In genomic region chr3:42169579-42169978, GRCh38 we compare ENCODE assay signal across 26 cellular contexts.
DNase-seq lines count a peak whose midpoint lies in the region; ATAC-seq and TF ChIP-seq lines count a peak whose summit lies in the region.
"Had no signal": no experiment of that assay in that cellular context is flagged by ENCODE, and none has a peak within 500 bp of the region (broad histone marks: within the 10 kb centered on the region; RNA-seq: fewer than 3 reads in every experiment).

No MANE protein-coding gene starts in this region.

- H4K20me1 ChIP-seq in mammary epithelial cell (ENCODE audit: insufficient read depth, low read length) = peaks cover 3% of the 10 kb centered on the region
- peaks cover 93% of the 10 kb centered on the region for H4K20me1 ChIP-seq in OCI-LY3 (ENCODE audit: insufficient read depth, low read length)

- H3K79me2 ChIP-seq in mammary epithelial cell (ENCODE audit: insufficient read depth, low read length) (peaks cover 90% of the 10 kb centered on the region), OCI-LY3 (ENCODE audit: low read length) (peaks cover 91% of the 10 kb centered on the region)

- ATAC-seq in stimulated activated naive B cell treated with anti-CD40 and anti-IgM and Interleukin-4, amounts not matched to agents 10 μg/mL and 1 μg/mL and 100 μg/mL, for 72 hours (replicated peaks) = peak in 1 of 2 donors; percentile 30
- ATAC-seq in upper lobe of right lung (no peak), GM18907 (IDR thresholded peaks at IDR 0.05; ENCODE audit: unreplicated experiment) (no peak)
- ATAC-seq: body of pancreas, SK-N-SH treated with all-trans-retinoic acid at 6 μM for 48 hours had no signal

- no CpG with 5 or more reads among the region's 2 CpGs for WGBS in mammary epithelial cell (ENCODE audit: low coverage, missing lambda C conversion rate)

- TF ChIP-seq CTCF in breast epithelium (IDR thresholded peaks at IDR 0.05) (no peak), mammary epithelial cell (conservative IDR thresholded peaks at IDR 0.05 in 1 of 2, IDR thresholded peaks at IDR 0.05 in 1 of 2; ENCODE audit: extremely low read depth in 1 of 2, insufficient read depth in 1 of 2, low read depth in 1 of 2, low read length in 2 of 2) (no peak), OCI-LY3 (IDR thresholded peaks at IDR 0.05; ENCODE audit: low read depth, low read length) (no peak), glutamatergic neuron (IDR thresholded peaks at IDR 0.05; ENCODE audit: partially characterized antibody, unreplicated experiment) (no peak), upper lobe of right lung (IDR thresholded peaks at IDR 0.05) (no peak)

- H3K4me1 ChIP-seq in breast epithelium = peaks cover 0 to 1% of the 10 kb centered on the region in 2 donors
- no peaks in the 10 kb centered on the region for H3K4me1 ChIP-seq in mammary epithelial cell (ENCODE audit: insufficient read depth, low read length)
- H3K4me1 ChIP-seq in OCI-LY3 (ENCODE audit: low read length) = peaks cover 10% of the 10 kb centered on the region
- H3K4me1 ChIP-seq in upper lobe of right lung = peaks cover 19% of the 10 kb centered on the region

- CTCF ChIA-PET in mammary epithelial cell (lab: Charles Lee; ENCODE audit: low non-redundant PET) = no interaction called here

- H3K4me3 Mint-ChIP-seq in glutamatergic neuron (ENCODE audit: unreplicated experiment) = no peak overlapping the region
- peak overlapping the region in 1 of 2 donors; percentile 44 for H3K4me3 Mint-ChIP-seq in stimulated activated naive B cell treated with anti-CD40 and anti-IgM and Interleukin-4, amounts not matched to agents 10 μg/mL and 1 μg/mL and 100 μg/mL, for 72 hours
- H3K4me3 Mint-ChIP-seq: neural crest cell; T-helper 2 cell treated with Interferon-gamma antibody and Interleukin-4, amounts not matched to agents 5 μg/mL and 100 μg/mL, for 36 hours had no signal

- H3K9me3 ChIP-seq in breast epithelium (no peaks in the 10 kb centered on the region), mammary epithelial cell (replicated peaks; ENCODE audit: insufficient read depth, low read length) (no peaks in the 10 kb centered on the region), OCI-LY3 (ENCODE audit: insufficient read depth, low read length) (no peaks in the 10 kb centered on the region), upper lobe of right lung (no peaks in the 10 kb centered on the region)
- H3K9me3 ChIP-seq: body of pancreas, colonic mucosa, esophagus squamous epithelium had no signal

- peaks cover 18% of the 10 kb centered on the region for H3K27me3 Mint-ChIP-seq in glutamatergic neuron (ENCODE audit: unreplicated experiment)
- H3K27me3 Mint-ChIP-seq in stimulated activated naive B cell treated with anti-CD40 and anti-IgM and Interleukin-4, amounts not matched to agents 10 μg/mL and 1 μg/mL and 100 μg/mL, for 72 hours = no peaks in the 10 kb centered on the region

- BruUV-seq in mammary epithelial cell (replicated peaks; lab: Mats Ljungman, UMichigan) = no TSS peak

- in situ Hi-C loops in mammary epithelial cell (cut with MboI; ENCODE audit: low sequenced_read_pairs in 2 of 2) = no loop called here

- no peaks in the 10 kb centered on the region for H3K36me3 ChIP-seq in breast epithelium
- no peaks in the 10 kb centered on the region for H3K36me3 ChIP-seq in mammary epithelial cell (ENCODE audit: insufficient read depth, low read length)
- H3K36me3 ChIP-seq in OCI-LY3 (replicated peaks; ENCODE audit: low read depth, low read length) = peaks cover 9% of the 10 kb centered on the region
- no peaks in the 10 kb centered on the region for H3K36me3 ChIP-seq in upper lobe of right lung
- H3K36me3 ChIP-seq: colonic mucosa, esophagus squamous epithelium had no signal

- H3K27me3 ChIP-seq in breast epithelium (no peaks in the 10 kb centered on the region), mammary epithelial cell (ENCODE audit: insufficient read depth, low read length) (no peaks in the 10 kb centered on the region), OCI-LY3 (ENCODE audit: low read depth, low read length) (no peaks in the 10 kb centered on the region), upper lobe of right lung (no peaks in the 10 kb centered on the region)
- H3K27me3 ChIP-seq: body of pancreas, colonic mucosa, esophagus squamous epithelium had no signal

- intact Hi-C loops in breast epithelium (cut with DNase I; ENCODE audit: low total_unique reads) = no loop called here
- intact Hi-C loops in mammary epithelial cell (cut with micrococcal nuclease) = no loop called here
- intact Hi-C loops in upper lobe of right lung (cut with DNase I) = no loop called here

- H2AFZ ChIP-seq in mammary epithelial cell (ENCODE audit: low read depth, low read length) = no peak overlapping the region
- H2AFZ ChIP-seq in OCI-LY3 (ENCODE audit: low read depth, low read length) = no peak overlapping the region

- DNase-seq in breast epithelium (ENCODE audit: low spot score in 2 of 2) (no peak), mammary epithelial cell (no peak), glutamatergic neuron (no peak), upper lobe of right lung (no peak)
- no peak for DNase-seq in stimulated activated naive B cell treated with anti-CD40 and anti-IgM and Interleukin-4, amounts not matched to agents 10 μg/mL and 1 μg/mL and 100 μg/mL, for 72 hours
- DNase-seq in activated CD4-positive, alpha-beta T cell treated with anti-CD3 and anti-CD28 coated beads for 4 hours = no peak
- DNase-seq: activated CD4-positive, alpha-beta T cell treated with anti-CD3 and anti-CD28 coated beads, Interleukin-2, amount 50 U/mL, for 1 hour; activated CD8-positive, alpha-beta memory T cell treated with anti-CD3 and anti-CD28 coated beads, Interleukin-2, amount 50 U/mL, for 48 hours; body of pancreas; C1 segment of cervical spinal cord; colonic mucosa; esophagus squamous epithelium; IMR-90; NCI-H1105 treated with DMSO at 0.1 percent for 48 hours; NCI-H2029; NCI-H82; OCI-M1; posterior cingulate gyrus; stimulated activated CD4-positive, alpha-beta T cell treated with anti-CD3 and anti-CD28 coated beads, Interleukin-15, amount 100 ng/mL, for 24 hours; substantia nigra had no signal

- H3K9me3 Mint-ChIP-seq in glutamatergic neuron (ENCODE audit: unreplicated experiment) = peaks cover 27% of the 10 kb centered on the region
- H3K9me3 Mint-ChIP-seq in stimulated activated naive B cell treated with anti-CD40 and anti-IgM and Interleukin-4, amounts not matched to agents 10 μg/mL and 1 μg/mL and 100 μg/mL, for 72 hours = no peaks in the 10 kb centered on the region
- H3K9me3 Mint-ChIP-seq: neural crest cell; T-helper 2 cell treated with Interferon-gamma antibody and Interleukin-4, amounts not matched to agents 5 μg/mL and 100 μg/mL, for 36 hours had no signal

- H3K27ac Mint-ChIP-seq in glutamatergic neuron (ENCODE audit: unreplicated experiment) = peak overlapping the region; percentile 74
- peak overlapping the region; percentile 86 for H3K27ac Mint-ChIP-seq in stimulated activated naive B cell treated with anti-CD40 and anti-IgM and Interleukin-4, amounts not matched to agents 10 μg/mL and 1 μg/mL and 100 μg/mL, for 72 hours
- H3K27ac Mint-ChIP-seq: T-helper 2 cell treated with Interferon-gamma antibody and Interleukin-4, amounts not matched to agents 5 μg/mL and 100 μg/mL, for 36 hours had no signal

- H3K4me3 ChIP-seq in breast epithelium = no peak overlapping the region
- no peak overlapping the region for H3K4me3 ChIP-seq in mammary epithelial cell (replicated peaks in 1 of 3; ENCODE audit: insufficient read depth in 1 of 3, low read depth in 2 of 3, low read length in 3 of 3)
- H3K4me3 ChIP-seq in OCI-LY3 (ENCODE audit: low read length) = no peak overlapping the region
- no peak overlapping the region for H3K4me3 ChIP-seq in upper lobe of right lung
- H3K4me3 ChIP-seq: body of pancreas, colonic mucosa, esophagus squamous epithelium had no signal

- H3K9ac ChIP-seq in mammary epithelial cell (ENCODE audit: insufficient read depth, low read length) (no peak overlapping the region), OCI-LY3 (ENCODE audit: low read length) (no peak overlapping the region)

- peak overlapping the region; percentile 16 to 44 for H3K27ac ChIP-seq in breast epithelium
- no peak overlapping the region for H3K27ac ChIP-seq in mammary epithelial cell (ENCODE audit: insufficient read depth, low read depth, low read length)
- no peak overlapping the region for H3K27ac ChIP-seq in OCI-LY3 (ENCODE audit: low read length)
- no peak overlapping the region for H3K27ac ChIP-seq in upper lobe of right lung
- H3K27ac ChIP-seq: body of pancreas, colonic mucosa, esophagus squamous epithelium, VCaP had no signal

- TF ChIP-seq POLR2A in breast epithelium (IDR thresholded peaks at IDR 0.05) = no peak

- H3K4me1 Mint-ChIP-seq in glutamatergic neuron (ENCODE audit: low read depth, unreplicated experiment) = peaks cover 56% of the 10 kb centered on the region
- H3K4me1 Mint-ChIP-seq in stimulated activated naive B cell treated with anti-CD40 and anti-IgM and Interleukin-4, amounts not matched to agents 10 μg/mL and 1 μg/mL and 100 μg/mL, for 72 hours = peaks cover 61 to 96% of the 10 kb centered on the region in 2 donors

- H3K4me2 ChIP-seq in mammary epithelial cell (ENCODE audit: insufficient read depth, low read depth, low read length) (no peak overlapping the region), OCI-LY3 (ENCODE audit: low read length) (peak overlapping the region; percentile 3; the same call in 1 of the 2 replicates)

- no peaks in the 10 kb centered on the region for H3K36me3 Mint-ChIP-seq in glutamatergic neuron (ENCODE audit: unreplicated experiment)
- peaks cover 14 to 27% of the 10 kb centered on the region in 2 donors for H3K36me3 Mint-ChIP-seq in stimulated activated naive B cell treated with anti-CD40 and anti-IgM and Interleukin-4, amounts not matched to agents 10 μg/mL and 1 μg/mL and 100 μg/mL, for 72 hours

- dilution Hi-C loops in mammary epithelial cell (cut with HindIII; ENCODE audit: low sequenced_read_pairs) = no loop called here

Comparison
In these comparisons a context has a peak if more than half of its experiments do, and no peak if none do; other contexts are left out.
1. H3K27ac ChIP-seq: peak in breast epithelium (2 of 2); none in mammary epithelial cell (single experiment), OCI-LY3 (single experiment) and upper lobe of right lung (single experiment).